ENCODE assay signal across 8 cellular contexts in the genomic region with DNA sequence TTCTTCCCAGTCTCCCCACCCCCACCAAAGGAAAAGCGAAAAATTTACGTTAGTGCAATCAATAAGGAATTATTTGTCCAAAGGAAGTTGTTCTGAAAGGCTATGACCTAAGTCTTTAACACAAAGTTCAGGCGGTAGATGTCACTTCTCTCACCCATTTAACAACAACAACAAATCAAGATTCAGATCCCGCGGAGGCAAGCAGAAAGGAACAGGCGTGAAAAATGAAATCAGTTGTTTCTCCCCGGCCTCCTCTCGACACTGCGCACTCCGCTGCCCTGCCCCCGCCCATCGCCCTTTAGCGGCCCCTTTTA. TPM values are rescaled to one million over a fixed set of nuclear protein-coding genes. Genes with fewer than 3 reads are reported as not detected.
DNase-seq lines count a peak whose midpoint lies in the region; ATAC-seq and TF ChIP-seq lines count a peak whose summit lies in the region.

No MANE protein-coding gene starts in this region.

- peak in 1 of 2 donors; percentile 29 for TF ChIP-seq POLR2A in tibial nerve (IDR thresholded peaks at IDR 0.05)

- in situ Hi-C loops in brain microvascular endothelial cell (cut with HindIII; ENCODE audit: low pct_ligation_motif_present, low sequenced_read_pairs) = no loop called here

- WGBS in lung, 2 donors = 1 to 2% methylated on average over 13 of the region's 13 CpGs
- WGBS in tibial nerve, 2 donors = 0 to 1% methylated on average over 13 of the region's 13 CpGs

- H3K27ac ChIP-seq in brain microvascular endothelial cell (peak overlapping the region; percentile 92), lung (ENCODE audit: low read depth in 1 of 2, low read length in 1 of 2) (peak overlapping the region; percentile 89 to 100), tibial nerve (peak overlapping the region; percentile 89 to 98 (median 93))

- H3K4me1 ChIP-seq in lung (ENCODE audit: control insufficient read depth in 2 of 2, insufficient read depth in 2 of 2, low read length in 2 of 2) = peaks cover 0 to 12% of the 10 kb centered on the region in 2 donors
- peaks cover 0 to 16% (median 0%) of the 10 kb centered on the region in 4 donors for H3K4me1 ChIP-seq in tibial nerve

- ATAC-seq in HG03439 (IDR thresholded peaks at IDR 0.05; ENCODE audit: unreplicated experiment) (peak; percentile 43), lung (ENCODE audit: insufficient read depth, low FRiP score) (peak; percentile 62)

- TF ChIP-seq CTCF in brain microvascular endothelial cell (IDR thresholded peaks at IDR 0.05; ENCODE audit: low read depth, low read length, missing control alignments) (no peak), lung (IDR thresholded peaks at IDR 0.05; ENCODE audit: control extremely low read depth, extremely low read depth) (no peak), tibial nerve (IDR thresholded peaks at IDR 0.05) (no peak)

- H3K4me3 ChIP-seq in brain microvascular endothelial cell (ENCODE audit: low read depth, low read length) (peak overlapping the region; percentile 82), lung (peak overlapping the region; percentile 89), tibial nerve (peak overlapping the region; percentile 89 to 97 (median 94))

- H3K9me3 ChIP-seq in lung (ENCODE audit: control insufficient read depth in 2 of 2, insufficient read depth in 1 of 2, low read length in 1 of 2) = no peaks in the 10 kb centered on the region
- H3K9me3 ChIP-seq in tibial nerve = no peaks in the 10 kb centered on the region

- no peaks in the 10 kb centered on the region for H3K27me3 ChIP-seq in brain microvascular endothelial cell (replicated peaks)
- no peaks in the 10 kb centered on the region for H3K27me3 ChIP-seq in lung (ENCODE audit: control insufficient read depth, insufficient read depth)
- H3K27me3 ChIP-seq in tibial nerve = no peaks in the 10 kb centered on the region

- H3K36me3 ChIP-seq in brain microvascular endothelial cell (replicated peaks) (peaks cover 4% of the 10 kb centered on the region), lung (ENCODE audit: control insufficient read depth in 2 of 2, insufficient read depth in 2 of 2, low read length in 2 of 2) (no peaks in the 10 kb centered on the region), tibial nerve (no peaks in the 10 kb centered on the region)

- DNase-seq in DMS153 treated with DMSO at 0.1 percent for 48 hours (lab: John Stamatoyannopoulos, UW; ENCODE audit: unreplicated experiment) (peak; percentile 38), DMS153 (lab: John Stamatoyannopoulos, UW) (no peak), brain microvascular endothelial cell (no peak), lung (ENCODE audit: low spot score) (no peak), tibial nerve (ENCODE audit: low spot score in 2 of 2) (peak in 1 of 2 donors; percentile 48), DMS79 (lab: John Stamatoyannopoulos, UW) (no peak), NCI-H446 treated with DMSO at 0.1 percent for 48 hours (lab: John Stamatoyannopoulos, UW) (no peak)

- TF ChIP-seq EP300 in tibial nerve (IDR thresholded peaks at IDR 0.05) = no peak

RNA-seq across cellular contexts. Expression of a gene that starts 1.4 kb away (rescaled TPM):
- total RNA-seq in lung = 10 to 100 TPM in 1 of 2 donors, 1 to 10 TPM in 1; 5.5 to 15.7 TPM
- polyA plus RNA-seq in lung = 1 to 10 TPM; 1.2 to 1.8 TPM
- total RNA-seq in tibial nerve = 10 to 100 TPM; 22.6 to 55.7 (median 42.8) TPM
